Comparison of ENCODE assay signal across 27 cellular contexts in genomic region chr14:65491274-65491673, GRCh38.
"Had no signal": no experiment of that assay in that cellular context is flagged by ENCODE, and none has a peak within 500 bp of the region (broad histone marks: within the 10 kb centered on the region; RNA-seq: fewer than 3 reads in every experiment).

No MANE protein-coding gene starts in this region.

- DNase-seq: dermis blood vessel endothelial cell; effector memory CD8-positive, alpha-beta T cell; erythroblast; esophagus squamous epithelium; foreskin melanocyte; heart right ventricle; hypothalamus; immature natural killer cell; left ventricle myocardium superior; mesenchymal stem cell; mucosa of descending colon; naive B cell; pancreas; right lobe of liver; small intestine; stimulated activated CD4-positive, alpha-beta T cell treated with anti-CD3 and anti-CD28 coated beads, Interleukin-15, amount 100 ng/mL, for 24 hours; stimulated activated CD4-positive, alpha-beta T cell treated with anti-CD3 and anti-CD28 coated beads, Interleukin-2, amount 100 ng/mL, for 48 hours; stimulated activated naive B cell treated with anti-CD40 and anti-IgM and Interleukin-4, amounts not matched to agents 10 μg/mL and 1 μg/mL and 100 μg/mL, for 72 hours; thyroid gland; trophoblast cell had no signal

- ATAC-seq: effector memory CD8-positive, alpha-beta T cell; heart right ventricle; left ventricle myocardium superior; mucosa of descending colon; natural killer cell treated with Interleukin-12 subunit alpha and Interleukin-12 subunit beta and Interleukin-15 and Interleukin-18, amount 100 ng/mL, for 72 hours; right lobe of liver; stimulated activated naive B cell treated with anti-CD40 and anti-IgM and Interleukin-4, amounts not matched to agents 10 μg/mL and 1 μg/mL and 100 μg/mL, for 72 hours had no signal

- H3K4me3 Mint-ChIP-seq: effector memory CD8-positive, alpha-beta T cell; immature natural killer cell; mesothelial cell of epicardium; naive B cell; natural killer cell treated with Interleukin-12 subunit alpha and Interleukin-12 subunit beta and Interleukin-15 and Interleukin-18, amount 100 ng/mL, for 72 hours; neural crest cell; stimulated activated naive B cell treated with anti-CD40 and anti-IgM and Interleukin-4, amounts not matched to agents 10 μg/mL and 1 μg/mL and 100 μg/mL, for 72 hours; stimulated activated naive CD8-positive, alpha-beta T cell treated with anti-CD3 and anti-CD28 coated beads, Interleukin-15, Interleukin-2, amounts not matched to agents 100 ng/mL and 50 ng/mL, for 24 hours had no signal

- H3K27ac Mint-ChIP-seq: effector memory CD8-positive, alpha-beta T cell; immature natural killer cell; natural killer cell treated with Interleukin-12 subunit alpha and Interleukin-12 subunit beta and Interleukin-15 and Interleukin-18, amount 100 ng/mL, for 72 hours; progenitor cell of endocrine pancreas; stimulated activated naive B cell treated with anti-CD40 and anti-IgM and Interleukin-4, amounts not matched to agents 10 μg/mL and 1 μg/mL and 100 μg/mL, for 72 hours; stimulated activated naive CD8-positive, alpha-beta T cell treated with anti-CD3 and anti-CD28 coated beads, Interleukin-15, Interleukin-2, amounts not matched to agents 100 ng/mL and 50 ng/mL, for 24 hours had no signal

- H3K27ac ChIP-seq: coronary artery, esophagus squamous epithelium, heart right ventricle, neutrophil, pancreas, right lobe of liver, thyroid gland had no signal

- H3K9me3 Mint-ChIP-seq: effector memory CD8-positive, alpha-beta T cell; immature natural killer cell had no signal

- H3K27me3 Mint-ChIP-seq: effector memory CD8-positive, alpha-beta T cell; naive B cell; natural killer cell treated with Interleukin-12 subunit alpha and Interleukin-12 subunit beta and Interleukin-15 and Interleukin-18, amount 100 ng/mL, for 72 hours; stimulated activated naive B cell treated with anti-CD40 and anti-IgM and Interleukin-4, amounts not matched to agents 10 μg/mL and 1 μg/mL and 100 μg/mL, for 72 hours; stimulated activated naive CD8-positive, alpha-beta T cell treated with anti-CD3 and anti-CD28 coated beads, Interleukin-15, Interleukin-2, amounts not matched to agents 100 ng/mL and 50 ng/mL, for 24 hours had no signal

- H3K36me3 Mint-ChIP-seq: immature natural killer cell had no signal
